In the genomic region with DNA sequence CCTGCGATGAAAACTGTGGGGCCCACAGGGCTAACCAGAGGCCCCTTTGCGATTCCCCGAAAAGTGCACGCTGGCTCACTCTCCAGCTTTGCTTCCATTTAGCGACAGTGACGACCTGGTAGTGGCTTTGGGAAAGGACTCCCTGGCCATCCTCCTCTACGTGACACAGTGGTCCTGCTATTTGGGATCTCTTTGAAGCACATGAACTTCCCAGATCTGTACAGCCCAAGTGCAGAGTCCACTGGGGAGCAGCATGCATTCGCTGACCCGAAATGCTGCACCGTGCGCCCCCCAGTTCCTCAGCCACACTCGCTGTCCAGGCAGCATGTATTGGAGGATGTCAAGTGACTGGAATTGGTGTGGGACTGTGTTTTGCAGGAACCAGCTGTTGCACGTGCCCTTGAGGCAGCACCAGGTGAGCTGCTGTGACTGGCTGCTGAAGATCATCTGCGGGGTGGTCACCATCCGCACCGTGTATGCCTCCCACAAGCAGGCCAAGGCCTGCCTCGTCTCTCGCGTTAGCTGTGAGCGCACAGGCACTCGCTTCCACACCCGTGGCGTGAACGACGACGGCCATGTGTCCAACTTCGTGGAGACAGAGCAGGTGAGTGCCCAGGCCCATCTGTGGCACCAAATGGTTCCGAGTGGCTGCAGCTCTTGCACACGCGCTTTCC, we compare ENCODE assay signal across 25 cellular contexts. TPM values are rescaled to one million over a fixed set of nuclear protein-coding genes. Genes with fewer than 3 reads are reported as not detected.
DNase-seq lines count a peak whose midpoint lies in the region; FAIRE-seq and TF ChIP-seq lines count a peak whose summit lies in the region.
"Had no signal": no experiment of that assay in that cellular context is flagged by ENCODE, and none has a peak within 500 bp of the region (broad histone marks: within the 10 kb centered on the region; RNA-seq: fewer than 3 reads in every experiment).

No MANE protein-coding gene starts in this region.

- 95 to 96% methylated on average over 30 of the region's 30 CpGs for WGBS in sigmoid colon, 2 donors
- 93 to 95% methylated on average over 18 to 30 of the region's 30 CpGs for WGBS in testis, 2 donors

- no peak for TF ChIP-seq POLR2A in sigmoid colon (IDR thresholded peaks at IDR 0.05)
- no peak for TF ChIP-seq POLR2A in testis (IDR thresholded peaks at IDR 0.05)

- H3K9me3 Mint-ChIP-seq in CD14-positive monocyte = peaks cover 0 to 3% (median 0%) of the 10 kb centered on the region in 7 donors
- H3K9me3 Mint-ChIP-seq: activated CD4-positive, alpha-beta memory T cell treated with anti-CD3 and anti-CD28 coated beads, Interleukin-2, amount 10 ng/mL, durations not matched to agents 7 days and 5 days; activated naive CD4-positive, alpha-beta T cell treated with anti-CD3 and anti-CD28 coated beads, Interleukin-2, amount 50 U/mL, for 72 hours; stimulated activated effector memory CD8-positive, alpha-beta T cell treated with anti-CD3 and anti-CD28 coated beads, Interleukin-12 subunit alpha, Interleukin-12 subunit beta, amount 100 ng/mL, for 72 hours had no signal

- TF ChIP-seq CTCF in kidney (IDR thresholded peaks at IDR 0.05; ENCODE audit: borderline replicate concordance, extremely low read depth, insufficient read depth) (no peak), sigmoid colon (IDR thresholded peaks at IDR 0.05) (no peak), CD14-positive monocyte (IDR thresholded peaks at IDR 0.05) (no peak), testis (IDR thresholded peaks at IDR 0.05) (no peak)

- FAIRE-seq in kidney (lab: Jason Lieb, UNC) = no peak
- FAIRE-seq: bronchial epithelial cell had no signal

- H3K9me3 ChIP-seq in BLaER1 (no peaks in the 10 kb centered on the region), kidney (ENCODE audit: control insufficient read depth in 1 of 2, low read length in 2 of 2) (no peaks in the 10 kb centered on the region), sigmoid colon (no peaks in the 10 kb centered on the region), testis (no peaks in the 10 kb centered on the region)
- H3K9me3 ChIP-seq: esophagus squamous epithelium, SJCRH30, upper lobe of left lung had no signal

- H3K4me1 ChIP-seq in BLaER1 (peaks cover 39% of the 10 kb centered on the region), kidney (ENCODE audit: control insufficient read depth in 1 of 2, insufficient read depth in 1 of 2, low read depth in 1 of 2, low read length in 2 of 2) (peaks cover 0 to 15% of the 10 kb centered on the region in 2 donors), sigmoid colon (peaks cover 0 to 35% (median 28%) of the 10 kb centered on the region in 4 donors), testis (peaks cover 12% of the 10 kb centered on the region)

- H4K20me1 ChIP-seq in BLaER1 = peaks cover 31% of the 10 kb centered on the region

- H3K9ac ChIP-seq in BLaER1 (no peak overlapping the region), kidney (ENCODE audit: low read length in 2 of 2) (no peak overlapping the region)

- H3K27ac ChIP-seq in BLaER1 (no peak overlapping the region), angular gyrus (ENCODE audit: low read depth, low read length) (peak overlapping the region; percentile 94), kidney (ENCODE audit: low read depth in 2 of 2, low read length in 2 of 2) (no peak overlapping the region), sigmoid colon (peak overlapping the region; percentile 27 to 72 (median 55)), testis (no peak overlapping the region)

- peaks cover 1 to 2% of the 10 kb centered on the region in 2 donors for H3K36me3 Mint-ChIP-seq in CD14-positive monocyte

- no peak overlapping the region for H3K4me3 Mint-ChIP-seq in CD14-positive monocyte
- H3K4me3 Mint-ChIP-seq: activated CD4-positive, alpha-beta memory T cell treated with anti-CD3 and anti-CD28 coated beads, Interleukin-2, amount 10 ng/mL, durations not matched to agents 7 days and 5 days; activated T-cell treated with anti-CD3 and anti-CD28 coated beads, Interleukin-2, amount 50 U/mL, for 4 hours; memory B cell; stimulated activated effector memory CD8-positive, alpha-beta T cell treated with anti-CD3 and anti-CD28 coated beads, Interleukin-12 subunit alpha, Interleukin-12 subunit beta, amount 100 ng/mL, for 72 hours had no signal

- H3K4me3 ChIP-seq in BLaER1 (no peak overlapping the region), kidney (ENCODE audit: low read length in 2 of 2) (no peak overlapping the region), sigmoid colon (no peak overlapping the region), testis (no peak overlapping the region)
- H3K4me3 ChIP-seq: esophagus squamous epithelium, SJCRH30, upper lobe of left lung had no signal

- peaks cover 34% of the 10 kb centered on the region for H3K4me1 Mint-ChIP-seq in CD14-positive monocyte

- H3K27me3 Mint-ChIP-seq in CD14-positive monocyte (ENCODE audit: low read depth in 3 of 3) = peaks cover 1 to 2% (median 1%) of the 10 kb centered on the region in 3 donors
- H3K27me3 Mint-ChIP-seq: activated CD4-positive, alpha-beta memory T cell treated with anti-CD3 and anti-CD28 coated beads, Interleukin-2, amount 10 ng/mL, durations not matched to agents 7 days and 5 days; memory B cell had no signal

- no peaks in the 10 kb centered on the region for H3K27me3 ChIP-seq in BLaER1
- H3K27me3 ChIP-seq in sigmoid colon = no peaks in the 10 kb centered on the region
- no peaks in the 10 kb centered on the region for H3K27me3 ChIP-seq in testis
- H3K27me3 ChIP-seq: esophagus squamous epithelium, SJCRH30, upper lobe of left lung had no signal

- H3K36me3 ChIP-seq in BLaER1 = 0 out of 2 replicates have a peak, but pooled peaks cover 6% of the 10 kb centered on the region
- H3K36me3 ChIP-seq in kidney (ENCODE audit: control insufficient read depth in 1 of 2, insufficient read depth in 2 of 2, low read length in 2 of 2) = no peaks in the 10 kb centered on the region
- peaks cover 0 to 13% (median 0%) of the 10 kb centered on the region in 4 donors for H3K36me3 ChIP-seq in sigmoid colon
- no peaks in the 10 kb centered on the region for H3K36me3 ChIP-seq in testis (ENCODE audit: low read depth, missing control alignments)

- H3K4me2 ChIP-seq in BLaER1 = peak overlapping the region; percentile 86

- TF ChIP-seq EP300 in sigmoid colon (IDR thresholded peaks at IDR 0.05) = no peak

- in situ Hi-C loops in KBM-7 (cut with MboI; ENCODE audit: low pct_unique_long_range_greater_than_20kb, low sequenced_read_pairs) = no loop called here

- DNase-seq in kidney (peak; percentile 77), sigmoid colon (peak; percentile 44), CD14-positive monocyte (ENCODE audit: low spot score) (no peak), KBM-7 (no peak), testis (no peak), NCI-H526 treated with DMSO at 0.1 percent for 48 hours (lab: John Stamatoyannopoulos, UW) (no peak)
- DNase-seq: activated CD4-positive, alpha-beta memory T cell treated with anti-CD3 and anti-CD28 coated beads, Interleukin-2, amount 10 ng/mL, durations not matched to agents 7 days and 5 days; activated T-cell treated with anti-CD3 and anti-CD28 coated beads, Interleukin-2, amount 50 U/mL, for 4 hours; effector CD4-positive, alpha-beta T cell; esophagus squamous epithelium; glutamatergic neuron; Kasumi-1; NCI-H1092 treated with DMSO at 0.1 percent for 48 hours; NCI-H2107; NCI-H524 treated with DMSO at 0.1 percent for 48 hours; SJCRH30; T-helper 2 cell; upper lobe of left lung; WERI-Rb-1 had no signal

- intact Hi-C loops in kidney (cut with DNase I) (no loop called here), sigmoid colon (cut with DNase I) (no loop called here), CD14-positive monocyte (cut with micrococcal nuclease) (loop anchor here in 1 of 2 donors (5.0 kb wide), 2 partner anchors 39 to 51 kb away; partner anchors contain the start of gene SYNJ2), testis (cut with DNase I; ENCODE audit: low total_unique reads) (no loop called here)

- peak overlapping the region in 3 of 7 donors; percentile 20 to 76 (median 40) for H3K27ac Mint-ChIP-seq in CD14-positive monocyte
- H3K27ac Mint-ChIP-seq: activated CD4-positive, alpha-beta memory T cell treated with anti-CD3 and anti-CD28 coated beads, Interleukin-2, amount 10 ng/mL, durations not matched to agents 7 days and 5 days; activated naive CD4-positive, alpha-beta T cell treated with anti-CD3 and anti-CD28 coated beads, Interleukin-2, amount 50 U/mL, for 72 hours; memory B cell had no signal

RNA-seq across cellular contexts. Expression of gene SYNJ2, which starts 51.6 kb away (rescaled TPM):
- 15.8 TPM for total RNA-seq in kidney
- 1.7 TPM for polyA plus RNA-seq in kidney (ENCODE audit: insufficient read depth, low read depth, low replicate concordance)
- 10 to 100 TPM in 3 of 4 donors, 1 to 10 TPM in 1; 8.7 to 22.9 (median 12.3) TPM for total RNA-seq in sigmoid colon
- 10 to 100 TPM in 2 of 3 donors, 1 to 10 TPM in 1; 9.6 to 13.4 (median 12.9) TPM for polyA plus RNA-seq in sigmoid colon
- 1 to 10 TPM in 1 of 2 donors, under 1 TPM in 1; 0.82 to 1.6 TPM for polyA plus RNA-seq in CD14-positive monocyte
- 1 to 10 TPM; 5.8 to 7.6 TPM for total RNA-seq in testis
- polyA plus RNA-seq in testis (ENCODE audit: insufficient read depth, low read depth, low replicate concordance) = 17.7 TPM

Comparison
In these comparisons a context has a peak if more than half of its experiments do, and no peak if none do; other contexts are left out.
1. H3K27ac ChIP-seq: peak in angular gyrus (single experiment) and sigmoid colon (4 of 4); none in BLaER1 (single experiment), kidney (0 of 2) and testis (0 of 2).
2. DNase-seq: peak in kidney (single experiment) and sigmoid colon (single experiment); none in CD14-positive monocyte (single experiment), KBM-7 (single experiment), testis (single experiment) and NCI-H526 treated with DMSO at 0.1 percent for 48 hours (single experiment).